8 cellular contexts compared by ENCODE assay signal in the genomic region with DNA sequence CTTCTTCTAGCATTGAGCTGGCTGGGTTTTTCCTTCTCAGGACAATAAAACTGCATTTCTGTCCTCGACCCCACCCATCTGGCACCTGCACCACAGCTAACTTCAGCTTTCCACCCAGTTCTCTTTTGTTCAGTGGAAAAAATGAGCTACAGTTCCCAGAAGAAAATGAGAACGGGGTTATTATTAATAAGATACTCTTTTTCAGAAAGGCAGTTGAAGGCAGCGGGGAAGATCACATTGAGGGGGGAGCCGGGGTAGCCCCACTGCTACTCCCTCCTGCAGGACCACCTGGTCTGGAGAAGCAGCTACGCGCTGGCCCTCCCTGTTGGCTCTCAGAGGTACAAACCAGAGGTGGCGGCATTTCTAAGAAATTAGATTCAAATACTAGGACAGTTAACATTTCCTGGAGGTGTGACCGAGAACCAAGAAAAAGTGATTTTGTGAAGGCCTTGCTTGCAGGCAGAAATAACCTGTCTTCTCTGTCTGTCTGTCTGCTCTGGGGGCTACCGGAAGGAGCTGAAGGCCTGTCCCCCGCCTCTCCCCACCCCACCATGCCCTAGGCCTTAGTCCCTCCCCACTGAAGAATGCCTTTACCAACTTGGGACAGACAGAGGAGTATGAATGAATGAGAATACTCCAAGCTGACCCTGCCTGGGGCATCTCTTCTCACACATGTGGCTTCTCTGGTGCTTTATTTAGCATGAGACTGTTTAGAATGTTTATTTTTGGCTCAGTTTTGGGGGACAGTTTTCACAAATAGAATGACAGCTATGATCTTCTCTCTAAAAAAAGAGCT.
A peak's percentile ranks its signal among the peaks of the same experiment; 100 is the strongest.
DNase-seq lines count a peak whose midpoint lies in the region; ATAC-seq and TF ChIP-seq lines count a peak whose summit lies in the region.

No MANE protein-coding gene starts in this region.

- H3K4me1 ChIP-seq in transverse colon = peaks cover 32 to 68% (median 36%) of the 10 kb centered on the region in 4 donors

- H3K9me3 Mint-ChIP-seq in activated naive CD4-positive, alpha-beta T cell treated with anti-CD3 and anti-CD28 coated beads for 36 hours = no peaks in the 10 kb centered on the region
- H3K9me3 Mint-ChIP-seq in activated CD8-positive, alpha-beta T cell treated with anti-CD3 and anti-CD28 coated beads for 36 hours = no peaks in the 10 kb centered on the region

- POLR2A ChIA-PET in activated CD8-positive, alpha-beta T cell treated with anti-CD3 and anti-CD28 coated beads for 36 hours (lab: Charles Lee) = interaction anchor here (0.9 to 4.5 kb wide), 6 partner anchors 12 to 70 kb away, joined by 3 to 25 read pairs (median 4); no protein-coding TSS in a partner anchor

- 35% methylated on average over 10 of the region's 10 CpGs; no CpG with 5 or more reads in 1 of the 2 donors for WGBS in transverse colon (ENCODE audit: low coverage in 1 of 2), 2 donors

- CTCF ChIA-PET in activated naive CD4-positive, alpha-beta T cell treated with anti-CD3 and anti-CD28 coated beads for 36 hours (lab: Charles Lee) = interaction anchor here (0.5 to 1.8 kb wide), 5 partner anchors 10 to 121 kb away, joined by 3 to 7 read pairs (median 3); no protein-coding TSS in a partner anchor
- CTCF ChIA-PET in activated CD8-positive, alpha-beta T cell treated with anti-CD3 and anti-CD28 coated beads for 36 hours (lab: Charles Lee) = interaction anchor here (0.7 to 1.8 kb wide), 7 partner anchors 12 to 175 kb away, joined by 3 to 10 read pairs (median 3); no protein-coding TSS in a partner anchor

- H3K4me3 Mint-ChIP-seq in activated naive CD4-positive, alpha-beta T cell treated with anti-CD3 and anti-CD28 coated beads for 36 hours = peak overlapping the region; percentile 51
- peak overlapping the region; percentile 38 for H3K4me3 Mint-ChIP-seq in activated CD8-positive, alpha-beta T cell treated with anti-CD3 and anti-CD28 coated beads for 36 hours

- peak; percentile 87 for ATAC-seq in activated CD8-positive, alpha-beta T cell treated with anti-CD3 and anti-CD28 coated beads for 36 hours
- ATAC-seq in left colon = peak; percentile 90

- H3K27ac ChIP-seq in transverse colon = peak overlapping the region; percentile 85 to 87 (median 86)

- H3K36me3 ChIP-seq in transverse colon = no peaks in the 10 kb centered on the region

- H3K27me3 ChIP-seq in transverse colon = no peaks in the 10 kb centered on the region

- H3K36me3 Mint-ChIP-seq in activated naive CD4-positive, alpha-beta T cell treated with anti-CD3 and anti-CD28 coated beads for 36 hours (ENCODE audit: low read depth) = no peaks in the 10 kb centered on the region
- H3K36me3 Mint-ChIP-seq in activated CD8-positive, alpha-beta T cell treated with anti-CD3 and anti-CD28 coated beads for 36 hours (ENCODE audit: low read depth) = peaks cover 2% of the 10 kb centered on the region

- no peak for TF ChIP-seq EP300 in transverse colon (IDR thresholded peaks at IDR 0.05; ENCODE audit: low read depth)

- no peaks in the 10 kb centered on the region for H3K9me3 ChIP-seq in transverse colon

- H3K27me3 Mint-ChIP-seq in activated naive CD4-positive, alpha-beta T cell treated with anti-CD3 and anti-CD28 coated beads for 36 hours (ENCODE audit: low read depth) = no peaks in the 10 kb centered on the region
- H3K27me3 Mint-ChIP-seq in activated CD8-positive, alpha-beta T cell treated with anti-CD3 and anti-CD28 coated beads for 36 hours = no peaks in the 10 kb centered on the region

- peaks cover 67% of the 10 kb centered on the region for H3K4me1 Mint-ChIP-seq in activated naive CD4-positive, alpha-beta T cell treated with anti-CD3 and anti-CD28 coated beads for 36 hours (ENCODE audit: low read depth)
- peaks cover 66% of the 10 kb centered on the region for H3K4me1 Mint-ChIP-seq in activated CD8-positive, alpha-beta T cell treated with anti-CD3 and anti-CD28 coated beads for 36 hours (ENCODE audit: low read depth)

- DNase-seq in activated naive CD4-positive, alpha-beta T cell treated with anti-CD3 and anti-CD28 coated beads for 36 hours = peak; percentile 37
- DNase-seq in activated naive CD4-positive, alpha-beta T cell treated with anti-CD3 and anti-CD28 coated beads, Interleukin-2, amount 50 U/mL, for 16 hours = no peak
- DNase-seq in activated CD8-positive, alpha-beta T cell treated with anti-CD3 and anti-CD28 coated beads for 36 hours = peak; percentile 86
- peak; percentile 76 to 80 for DNase-seq in left colon
- peak; percentile 75 for DNase-seq in transverse colon
- no peak for DNase-seq in erythroblast (lab: John Stamatoyannopoulos, UW)
- DNase-seq in NCI-H226 = no peak
- DNase-seq in NCI-H1930 (lab: John Stamatoyannopoulos, UW) = no peak

- TF ChIP-seq POLR2A in transverse colon (IDR thresholded peaks at IDR 0.05) = no peak
- no peak for TF ChIP-seq POLR2A in erythroblast (IDR thresholded peaks at IDR 0.05; ENCODE audit: low read length)

- peak overlapping the region in 1 of 4 donors; percentile 18 for H3K4me3 ChIP-seq in transverse colon

- peak overlapping the region; percentile 89 for H3K27ac Mint-ChIP-seq in activated naive CD4-positive, alpha-beta T cell treated with anti-CD3 and anti-CD28 coated beads for 36 hours
- H3K27ac Mint-ChIP-seq in activated CD8-positive, alpha-beta T cell treated with anti-CD3 and anti-CD28 coated beads for 36 hours = peak overlapping the region; percentile 95

- intact Hi-C loops in activated naive CD4-positive, alpha-beta T cell treated with anti-CD3 and anti-CD28 coated beads for 36 hours (cut with micrococcal nuclease) = loop anchor here (2.0 kb wide), 1 partner anchor 14 kb away; no protein-coding TSS in a partner anchor
- intact Hi-C loops in activated CD8-positive, alpha-beta T cell treated with anti-CD3 and anti-CD28 coated beads for 36 hours (cut with micrococcal nuclease) = no loop called here
- intact Hi-C loops in left colon (cut with DNase I, micrococcal nuclease) = no loop called here
- intact Hi-C loops in transverse colon (cut with DNase I; ENCODE audit: low total_unique reads) = no loop called here

- TF ChIP-seq CTCF in activated CD8-positive, alpha-beta T cell treated with anti-CD3 and anti-CD28 coated beads for 36 hours (IDR thresholded peaks at IDR 0.05) = no peak
- TF ChIP-seq CTCF in transverse colon (IDR thresholded peaks at IDR 0.05) = no peak

- in situ Hi-C loops in transverse colon (cut with MboI; ENCODE audit: low pct_ligation_motif_present in 1 of 4, low pct_unique_long_range_greater_than_20kb in 1 of 4, low sequenced_read_pairs in 3 of 4) = no loop called here

Comparison
In these comparisons a context has a peak if more than half of its experiments do, and no peak if none do; other contexts are left out.
1. DNase-seq: peak in activated naive CD4-positive, alpha-beta T cell treated with anti-CD3 and anti-CD28 coated beads for 36 hours (single experiment), activated CD8-positive, alpha-beta T cell treated with anti-CD3 and anti-CD28 coated beads for 36 hours (single experiment), left colon (2 of 2) and transverse colon (single experiment); none in activated naive CD4-positive, alpha-beta T cell treated with anti-CD3 and anti-CD28 coated beads, Interleukin-2, amount 50 U/mL, for 16 hours (single experiment), erythroblast (0 of 2), NCI-H226 (single experiment) and NCI-H1930 (0 of 2).